ENCODE assay signal across 12 cellular contexts in genomic region chr16:72894291-72895151, GRCh38.
DNase-seq lines count a peak whose midpoint lies in the region; ATAC-seq and TF ChIP-seq lines count a peak whose summit lies in the region.
"Had no signal": no experiment of that assay in that cellular context is flagged by ENCODE, and none has a peak within 500 bp of the region (broad histone marks: within the 10 kb centered on the region; RNA-seq: fewer than 3 reads in every experiment).

No MANE protein-coding gene starts in this region.

- peak; percentile 48 for ATAC-seq in Right ventricle myocardium superior (ENCODE audit: poor library complexity)

- H3K36me3 ChIP-seq in ascending aorta = peaks cover 2 to 3% of the 10 kb centered on the region in 2 donors

- H3K9me3 ChIP-seq in ascending aorta = no peaks in the 10 kb centered on the region

- H3K4me3 Mint-ChIP-seq in progenitor cell of endocrine pancreas (ENCODE audit: low read depth) = no peak overlapping the region
- H3K4me3 Mint-ChIP-seq: activated naive CD8-positive, alpha-beta T cell treated with anti-CD3 and anti-CD28 coated beads for 36 hours; endodermal cell had no signal

- H3K4me3 ChIP-seq in AG09309 (ENCODE audit: control insufficient read depth, low read depth, low read length) = peak overlapping the region; percentile 9; the same call in 1 of the 2 replicates
- peak overlapping the region in 1 of 2 donors; percentile 49 for H3K4me3 ChIP-seq in ascending aorta

- H3K27me3 Mint-ChIP-seq in progenitor cell of endocrine pancreas = no peaks in the 10 kb centered on the region
- H3K27me3 Mint-ChIP-seq: activated naive CD8-positive, alpha-beta T cell treated with anti-CD3 and anti-CD28 coated beads for 36 hours had no signal

- H3K36me3 Mint-ChIP-seq in progenitor cell of endocrine pancreas (ENCODE audit: insufficient read depth) = peaks cover 8% of the 10 kb centered on the region
- H3K36me3 Mint-ChIP-seq: activated naive CD8-positive, alpha-beta T cell treated with anti-CD3 and anti-CD28 coated beads for 36 hours had no signal

- peaks cover 55% of the 10 kb centered on the region for H3K4me1 Mint-ChIP-seq in progenitor cell of endocrine pancreas (ENCODE audit: low read depth)
- H3K4me1 Mint-ChIP-seq: activated naive CD8-positive, alpha-beta T cell treated with anti-CD3 and anti-CD28 coated beads for 36 hours; endodermal cell had no signal

- no peaks in the 10 kb centered on the region for H3K27me3 ChIP-seq in ascending aorta

- peaks cover 16 to 29% of the 10 kb centered on the region in 2 donors for H3K4me1 ChIP-seq in ascending aorta

- intact Hi-C loops in ascending aorta (cut with DNase I) (no loop called here), Right ventricle myocardium superior (cut with DNase I) (no loop called here)

- H3K9me3 Mint-ChIP-seq in progenitor cell of endocrine pancreas (ENCODE audit: low read depth) = no peaks in the 10 kb centered on the region
- H3K9me3 Mint-ChIP-seq: endodermal cell had no signal

- H3K27ac Mint-ChIP-seq in progenitor cell of endocrine pancreas = peak overlapping the region; percentile 53
- H3K27ac Mint-ChIP-seq: activated naive CD8-positive, alpha-beta T cell treated with anti-CD3 and anti-CD28 coated beads for 36 hours; endodermal cell had no signal

- peak overlapping the region; percentile 83 to 90 for H3K27ac ChIP-seq in ascending aorta

- no peak for DNase-seq in AG09309 (ENCODE audit: low read depth)
- DNase-seq in ascending aorta (ENCODE audit: low spot score in 2 of 2) = no peak
- DNase-seq in Right ventricle myocardium superior = no peak
- no peak for DNase-seq in progenitor cell of endocrine pancreas (ENCODE audit: low spot score, unreplicated experiment)
- no peak for DNase-seq in effector CD4-positive, alpha-beta T cell
- DNase-seq in OCI-M2 (lab: John Stamatoyannopoulos, UW; ENCODE audit: unreplicated experiment) = no peak
- no peak for DNase-seq in COLO829 (ENCODE audit: low spot score)
- no peak for DNase-seq in activated CD4-positive, alpha-beta T cell treated with anti-CD3 and anti-CD28 coated beads, Interleukin-2, amount 50 U/mL, for 1 hour
- DNase-seq: activated naive CD8-positive, alpha-beta T cell treated with anti-CD3 and anti-CD28 coated beads for 36 hours; endodermal cell; NCI-H510A; RPMI8226 had no signal

- TF ChIP-seq CTCF in AG09309 (IDR thresholded peaks at IDR 0.05; ENCODE audit: control insufficient read depth, insufficient read depth, low read depth, low read length, missing control alignments) = no peak
- no peak for TF ChIP-seq CTCF in ascending aorta (IDR thresholded peaks at IDR 0.05)
- TF ChIP-seq CTCF in progenitor cell of endocrine pancreas (IDR thresholded peaks at IDR 0.05; ENCODE audit: unreplicated experiment) = no peak
